Comparison of ENCODE assay signal across 12 cellular contexts in genomic region chr11:72778535-72779494, GRCh38. TPM values are rescaled to one million over a fixed set of nuclear protein-coding genes. Genes with fewer than 3 reads are reported as not detected.
DNase-seq lines count a peak whose midpoint lies in the region; ATAC-seq and TF ChIP-seq lines count a peak whose summit lies in the region.
"Had no signal": no experiment of that assay in that cellular context is flagged by ENCODE, and none has a peak within 500 bp of the region (broad histone marks: within the 10 kb centered on the region; RNA-seq: fewer than 3 reads in every experiment).

No MANE protein-coding gene starts in this region.

- no peak overlapping the region for H3K27ac ChIP-seq in rectal smooth muscle tissue (ENCODE audit: low read depth, low read length)

- CTCF ChIA-PET in activated B cell treated with CpG ODN at 0.5 μM for 24 hours (lab: Charles Lee): interaction anchor here (1.2 kb wide), 1 partner anchor 54 kb away, joined by 3 read pairs; no protein-coding TSS in a partner anchor

- peak overlapping the region; percentile 81 for H3K4me3 Mint-ChIP-seq in activated B cell treated with CpG ODN at 0.5 μM for 24 hours
- H3K4me3 Mint-ChIP-seq: activated T-cell treated with anti-CD3 and anti-CD28 coated beads, Interleukin-2, amount 50 U/mL, for 24 hours; stimulated activated naive CD8-positive, alpha-beta T cell treated with anti-CD3 and anti-CD28 coated beads, Interleukin-15, Interleukin-2, amounts not matched to agents 100 ng/mL and 50 ng/mL, for 24 hours had no signal

- H3K27me3 Mint-ChIP-seq in activated B cell treated with CpG ODN at 0.5 μM for 24 hours: no peaks in the 10 kb centered on the region
- H3K27me3 Mint-ChIP-seq: activated T-cell treated with anti-CD3 and anti-CD28 coated beads, Interleukin-2, amount 50 U/mL, for 24 hours; stimulated activated naive CD8-positive, alpha-beta T cell treated with anti-CD3 and anti-CD28 coated beads, Interleukin-15, Interleukin-2, amounts not matched to agents 100 ng/mL and 50 ng/mL, for 24 hours had no signal

- POLR2A ChIA-PET in activated B cell treated with CpG ODN at 0.5 μM for 24 hours (lab: Charles Lee): interaction anchor here (0.9 to 1.0 kb wide), 2 partner anchors 11 to 15 kb away, joined by 3 to 8 read pairs; partner anchors contain the start of gene STARD10

- no peaks in the 10 kb centered on the region for H3K36me3 Mint-ChIP-seq in activated B cell treated with CpG ODN at 0.5 μM for 24 hours (ENCODE audit: low read depth)

- no peaks in the 10 kb centered on the region for H3K9me3 Mint-ChIP-seq in activated B cell treated with CpG ODN at 0.5 μM for 24 hours
- H3K9me3 Mint-ChIP-seq: activated T-cell treated with anti-CD3 and anti-CD28 coated beads, Interleukin-2, amount 50 U/mL, for 24 hours; stimulated activated naive CD8-positive, alpha-beta T cell treated with anti-CD3 and anti-CD28 coated beads, Interleukin-15, Interleukin-2, amounts not matched to agents 100 ng/mL and 50 ng/mL, for 24 hours had no signal

- no peak for ATAC-seq in activated B cell treated with CpG ODN at 0.5 μM for 24 hours (ENCODE audit: low read depth)
- ATAC-seq in HG03175 (IDR thresholded peaks at IDR 0.05; ENCODE audit: unreplicated experiment): no peak
- ATAC-seq: sciatic nerve had no signal

- no peaks in the 10 kb centered on the region for H3K36me3 ChIP-seq in rectal smooth muscle tissue (ENCODE audit: control insufficient read depth, insufficient read depth, low read length)

- peaks cover 10% of the 10 kb centered on the region for H3K4me1 ChIP-seq in rectal smooth muscle tissue (ENCODE audit: control insufficient read depth, insufficient read depth, low read length)

- H3K27ac Mint-ChIP-seq in activated B cell treated with CpG ODN at 0.5 μM for 24 hours: no peak overlapping the region
- H3K27ac Mint-ChIP-seq: activated T-cell treated with anti-CD3 and anti-CD28 coated beads, Interleukin-2, amount 50 U/mL, for 24 hours; stimulated activated naive CD8-positive, alpha-beta T cell treated with anti-CD3 and anti-CD28 coated beads, Interleukin-15, Interleukin-2, amounts not matched to agents 100 ng/mL and 50 ng/mL, for 24 hours had no signal

- peak overlapping the region; percentile 75 for H3K4me3 ChIP-seq in rectal smooth muscle tissue (ENCODE audit: low read length)

- H3K9ac ChIP-seq in rectal smooth muscle tissue (ENCODE audit: low read length): peak overlapping the region; percentile 14

- no peaks in the 10 kb centered on the region for H3K27me3 ChIP-seq in rectal smooth muscle tissue (ENCODE audit: control insufficient read depth, insufficient read depth, low read length)

- TF ChIP-seq CTCF in activated B cell treated with CpG ODN at 0.5 μM for 24 hours (IDR thresholded peaks at IDR 0.05): no peak

- intact Hi-C loops in activated B cell treated with CpG ODN at 0.5 μM for 24 hours (cut with micrococcal nuclease): no loop called here

- H3K4me1 Mint-ChIP-seq in activated B cell treated with CpG ODN at 0.5 μM for 24 hours: peaks cover 36% of the 10 kb centered on the region

- DNase-seq in DMS53 treated with DMSO at 0.1 percent for 48 hours (lab: John Stamatoyannopoulos, UW; ENCODE audit: unreplicated experiment): peak; percentile 56
- no peak for DNase-seq in activated B cell treated with CpG ODN at 0.5 μM for 24 hours
- DNase-seq in left kidney (ENCODE audit: low read depth, low spot score): peak; percentile 81
- DNase-seq in activated CD8-positive, alpha-beta memory T cell treated with anti-CD3 and anti-CD28 coated beads, Interleukin-2, amount 50 U/mL, for 48 hours: no peak
- no peak for DNase-seq in NCI-H524 treated with DMSO at 0.1 percent for 48 hours (lab: John Stamatoyannopoulos, UW)
- DNase-seq: activated T-cell treated with anti-CD3 and anti-CD28 coated beads, Interleukin-2, amount 50 U/mL, for 24 hours; NCI-H1092; NCI-H226 had no signal

RNA-seq across cellular contexts. Expression of gene STARD10, which starts 15.0 kb away (rescaled TPM):
- 42.6 and 46.8 TPM in 2 replicates for total RNA-seq in activated B cell treated with CpG ODN at 0.5 μM for 24 hours

RNA-seq across cellular contexts. Expression of gene ARAP1, which starts 26.6 kb away (rescaled TPM):
- 113 and 139 TPM in 2 replicates for total RNA-seq in activated B cell treated with CpG ODN at 0.5 μM for 24 hours

RNA-seq across cellular contexts. Expression of gene ATG16L2, which starts 35.4 kb away (rescaled TPM):
- total RNA-seq in activated B cell treated with CpG ODN at 0.5 μM for 24 hours: 73.5 and 96.7 TPM in 2 replicates

Comparison
In these comparisons a context has a peak if more than half of its experiments do, and no peak if none do; other contexts are left out.
1. DNase-seq: peak in DMS53 treated with DMSO at 0.1 percent for 48 hours (single experiment) and left kidney (single experiment); none in activated B cell treated with CpG ODN at 0.5 μM for 24 hours (single experiment), activated CD8-positive, alpha-beta memory T cell treated with anti-CD3 and anti-CD28 coated beads, Interleukin-2, amount 50 U/mL, for 48 hours (single experiment) and NCI-H524 treated with DMSO at 0.1 percent for 48 hours (single experiment).